9 cellular contexts compared by ENCODE assay signal in genomic region chr7:435518-436366, GRCh38.
A peak's percentile ranks its signal among the peaks of the same experiment; 100 is the strongest.
DNase-seq lines count a peak whose midpoint lies in the region; ATAC-seq and TF ChIP-seq lines count a peak whose summit lies in the region.
"Had no signal": no experiment of that assay in that cellular context is flagged by ENCODE, and none has a peak within 500 bp of the region (broad histone marks: within the 10 kb centered on the region; RNA-seq: fewer than 3 reads in every experiment).

No MANE protein-coding gene starts in this region.

- H2BK120ac ChIP-seq in trophoblast cell (ENCODE audit: insufficient read depth, low read length, poor library complexity) = no peak overlapping the region

- in situ Hi-C loops in Caki2 (cut with HindIII; ENCODE audit: low pct_unique_long_range_greater_than_20kb, low sequenced_read_pairs) = no loop called here

- no peak for TF ChIP-seq POLR2A in esophagus squamous epithelium (IDR thresholded peaks at IDR 0.05)

- no peak for TF ChIP-seq CTCF in esophagus squamous epithelium (IDR thresholded peaks at IDR 0.05)

- H3K14ac ChIP-seq in trophoblast cell (ENCODE audit: low read length) = no peak overlapping the region

- H3K27ac ChIP-seq in SJSA1 (peak overlapping the region; percentile 46), esophagus squamous epithelium (peak overlapping the region; percentile 49 to 82 (median 66)), trophoblast cell (ENCODE audit: low read depth, low read length) (no peak overlapping the region)

- DNase-seq in Caki2 (ENCODE audit: low read depth) (peak; percentile 39), SJSA1 (ENCODE audit: low read depth in 1 of 2, low spot score in 2 of 2) (peak; percentile 89 to 90), esophagus squamous epithelium (lab: John Stamatoyannopoulos, UW) (no peak), trophoblast cell (no peak), NCI-H82 treated with DMSO at 0.1 percent for 48 hours (lab: John Stamatoyannopoulos, UW; ENCODE audit: unreplicated experiment) (no peak), middle frontal gyrus (ENCODE audit: extremely low spot score, low spot score) (no peak), midbrain (lab: John Stamatoyannopoulos, UW) (no peak)
- DNase-seq: Kasumi-1 had no signal

- peaks cover 41% of the 10 kb centered on the region for H3K4me1 ChIP-seq in SJSA1 (replicated peaks)
- peaks cover 14 to 28% (median 16%) of the 10 kb centered on the region in 3 donors for H3K4me1 ChIP-seq in esophagus squamous epithelium
- peaks cover 2 to 10% of the 10 kb centered on the region in 2 experiments for H3K4me1 ChIP-seq in trophoblast cell (ENCODE audit: control insufficient read depth in 1 of 2, insufficient read depth in 2 of 2, low read length in 2 of 2)

- no peak for ATAC-seq in HG03280 (IDR thresholded peaks at IDR 0.05; ENCODE audit: unreplicated experiment)

- no peak overlapping the region for H3K23ac ChIP-seq in trophoblast cell (ENCODE audit: low read length)

- H3K36me3 ChIP-seq in SJSA1 = no peaks in the 10 kb centered on the region
- H3K36me3 ChIP-seq in esophagus squamous epithelium = no peaks in the 10 kb centered on the region
- no peaks in the 10 kb centered on the region for H3K36me3 ChIP-seq in trophoblast cell (ENCODE audit: control insufficient read depth in 1 of 2, insufficient read depth in 2 of 2, low read length in 2 of 2)

- H4K8ac ChIP-seq in trophoblast cell (ENCODE audit: low read depth, low read length) = no peak overlapping the region

- H4K91ac ChIP-seq in trophoblast cell (ENCODE audit: low read depth, low read length) = no peak overlapping the region

- H3K79me2 ChIP-seq in trophoblast cell (ENCODE audit: control insufficient read depth, insufficient read depth, low read length, poor library complexity) = no peaks in the 10 kb centered on the region

- H2AK5ac ChIP-seq in trophoblast cell (ENCODE audit: low read length) = peak overlapping the region; percentile 20

- intact Hi-C loops in esophagus squamous epithelium (cut with DNase I) = no loop called here

- no peak overlapping the region for H3K4me2 ChIP-seq in trophoblast cell (ENCODE audit: low read length)

- no peak overlapping the region for H2AFZ ChIP-seq in trophoblast cell (ENCODE audit: insufficient read depth, low read length, poor library complexity)

- H3K9me3 ChIP-seq in SJSA1 (replicated peaks) (no peaks in the 10 kb centered on the region), esophagus squamous epithelium (no peaks in the 10 kb centered on the region), trophoblast cell (ENCODE audit: insufficient read depth, low read depth, low read length) (no peaks in the 10 kb centered on the region)

- no peak overlapping the region for H4K12ac ChIP-seq in trophoblast cell (ENCODE audit: low read depth, low read length)

- H3K18ac ChIP-seq in trophoblast cell (ENCODE audit: low read length) = no peak overlapping the region

- H2BK12ac ChIP-seq in trophoblast cell (ENCODE audit: low read length) = no peak overlapping the region

- no peak overlapping the region for H3K9ac ChIP-seq in trophoblast cell (ENCODE audit: low read length)

- H3K79me1 ChIP-seq in trophoblast cell (ENCODE audit: low read length) = no peaks in the 10 kb centered on the region

- H3K4ac ChIP-seq in trophoblast cell (ENCODE audit: low read depth, low read length) = no peak overlapping the region

- H3K27me3 ChIP-seq in SJSA1 (replicated peaks) (no peaks in the 10 kb centered on the region), esophagus squamous epithelium (peaks cover 0 to 6% (median 0%) of the 10 kb centered on the region in 4 donors), trophoblast cell (ENCODE audit: insufficient read depth, low read length) (no peaks in the 10 kb centered on the region)

- WGBS in esophagus squamous epithelium, 2 donors = 28 to 52% methylated on average over 7 to 20 of the region's 29 CpGs
- WGBS in trophoblast cell (ENCODE audit: extremely low coverage, insufficient coverage, insufficient read length) = no CpG with 5 or more reads among the region's 29 CpGs

- H3K4me3 ChIP-seq in SJSA1 (peak overlapping the region; percentile 31), esophagus squamous epithelium (peak overlapping the region; percentile 17 to 60 (median 44)), trophoblast cell (ENCODE audit: low read depth, low read length) (no peak overlapping the region)

- H2BK5ac ChIP-seq in trophoblast cell (ENCODE audit: low read depth, low read length, poor library complexity) = no peak overlapping the region

Comparison
In these comparisons a context has a peak if more than half of its experiments do, and no peak if none do; other contexts are left out.
1. DNase-seq: peak in Caki2 (single experiment) and SJSA1 (2 of 2); none in esophagus squamous epithelium (single experiment), trophoblast cell (0 of 2), NCI-H82 treated with DMSO at 0.1 percent for 48 hours (single experiment), middle frontal gyrus (single experiment) and midbrain (single experiment).